Comparison of ENCODE assay signal across 31 cellular contexts in the genomic region with DNA sequence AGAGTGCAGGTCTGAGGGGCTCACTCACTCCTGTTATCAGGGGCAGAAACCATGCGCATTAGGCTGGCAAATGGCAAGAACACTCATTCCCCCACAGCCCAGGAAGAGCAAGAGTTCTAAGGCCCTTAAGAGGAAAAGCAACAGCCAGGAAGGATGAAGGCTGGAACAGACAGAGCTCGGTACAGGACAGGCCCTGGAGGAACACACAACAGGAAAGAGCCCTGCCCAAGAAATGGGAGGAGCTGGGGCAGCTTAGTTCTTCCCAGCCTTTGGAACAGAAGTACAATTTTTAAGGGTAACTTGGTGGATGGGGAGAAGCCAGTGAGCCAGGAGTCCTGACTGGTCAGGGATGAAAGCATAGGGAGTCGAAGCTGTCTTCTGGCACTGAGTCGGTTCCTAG. TPM values are rescaled to one million over a fixed set of nuclear protein-coding genes. Genes with fewer than 3 reads are reported as not detected.
DNase-seq lines count a peak whose midpoint lies in the region; ATAC-seq, FAIRE-seq and TF ChIP-seq lines count a peak whose summit lies in the region.
"Had no signal": no experiment of that assay in that cellular context is flagged by ENCODE, and none has a peak within 500 bp of the region (broad histone marks: within the 10 kb centered on the region; RNA-seq: fewer than 3 reads in every experiment).

No MANE protein-coding gene starts in this region.

- no peak overlapping the region; the same call in 1 of the 2 replicates for H2AFZ ChIP-seq in OCI-LY7 (ENCODE audit: low read length)
- H2AFZ ChIP-seq in endothelial cell of umbilical vein (ENCODE audit: low read depth, low read length), result peak overlapping the region; percentile 41
- H2AFZ ChIP-seq: neural progenitor cell had no signal

- peak; percentile 52 for FAIRE-seq in endothelial cell of umbilical vein (lab: Jason Lieb, UNC)
- FAIRE-seq: D721Med, GM18507 had no signal

- no peaks in the 10 kb centered on the region for H3K9me2 ChIP-seq in OCI-LY7 (ENCODE audit: insufficient read depth, low read length)

- H3K36me3 ChIP-seq in OCI-LY7 (ENCODE audit: insufficient read depth, low read length) (no peaks in the 10 kb centered on the region), endothelial cell of umbilical vein (ENCODE audit: control insufficient read depth in 2 of 2, extremely low read depth in 1 of 2, insufficient read depth in 2 of 2, low read length in 2 of 2) (no peaks in the 10 kb centered on the region), esophagus muscularis mucosa (no peaks in the 10 kb centered on the region)
- H3K36me3 ChIP-seq: heart left ventricle, lower lobe of right lung, neural progenitor cell, right lobe of liver had no signal

- dilution Hi-C loops in endothelial cell of umbilical vein (cut with MboI; ENCODE audit: extremely low pct_ligation_motif_present, low sequenced_read_pairs), result no loop called here

- no peak overlapping the region for H3K9ac ChIP-seq in endothelial cell of umbilical vein (replicated peaks; ENCODE audit: extremely low read depth, insufficient read depth, low read length)
- H3K9ac ChIP-seq: neural progenitor cell had no signal

- BruUV-seq in OCI-LY7 (replicated peaks; lab: Mats Ljungman, UMichigan), result no TSS peak
- BruUV-seq in endothelial cell of umbilical vein (replicated peaks; lab: Mats Ljungman, UMichigan), result no TSS peak

- H3K4me2 ChIP-seq in OCI-LY7 (ENCODE audit: low read length) (no peak overlapping the region), endothelial cell of umbilical vein (ENCODE audit: insufficient read depth, low read length) (no peak overlapping the region)
- H3K4me2 ChIP-seq: neural progenitor cell had no signal

- intact Hi-C loops in OCI-LY7 (cut with micrococcal nuclease; ENCODE audit: unreplicated experiment) (no loop called here), endothelial cell of umbilical vein (cut with micrococcal nuclease) (no loop called here), esophagus muscularis mucosa (cut with DNase I) (no loop called here)

- H3K4me3 Mint-ChIP-seq in stimulated activated naive CD8-positive, alpha-beta T cell treated with anti-CD3 and anti-CD28 coated beads, Interleukin-15, amount 100 ng/mL, for 72 hours, result no peak overlapping the region
- H3K4me3 Mint-ChIP-seq: stimulated activated effector memory CD8-positive, alpha-beta T cell treated with anti-CD3 and anti-CD28 coated beads, Interleukin-12 subunit alpha, Interleukin-12 subunit beta, amount 100 ng/mL, for 72 hours had no signal

- H3K9me1 ChIP-seq in endothelial cell of umbilical vein (replicated peaks; ENCODE audit: control insufficient read depth, extremely low read depth, insufficient read depth, low read length), result no peaks in the 10 kb centered on the region

- H3K9me3 ChIP-seq in OCI-LY7 (ENCODE audit: low read length) (no peaks in the 10 kb centered on the region), endothelial cell of umbilical vein (replicated peaks; ENCODE audit: control insufficient read depth, insufficient read depth, low read length) (no peaks in the 10 kb centered on the region), esophagus muscularis mucosa (no peaks in the 10 kb centered on the region)
- H3K9me3 ChIP-seq: heart left ventricle, lower lobe of right lung, right lobe of liver had no signal

- no peak for DNase-seq in stimulated activated naive CD8-positive, alpha-beta T cell treated with anti-CD3 and anti-CD28 coated beads, Interleukin-15, amount 100 ng/mL, for 72 hours
- no peak for DNase-seq in stimulated activated naive CD8-positive, alpha-beta T cell treated with anti-CD3 and anti-CD28 coated beads, Interleukin-15, Interleukin-2, amounts not matched to agents 100 U/mL and 50 U/mL, for 24 hours
- DNase-seq in OCI-LY7 (ENCODE audit: low spot score), result no peak
- DNase-seq in endothelial cell of umbilical vein (ENCODE audit: low read depth, low spot score), result no peak
- no peak for DNase-seq in middle frontal gyrus (ENCODE audit: extremely low spot score, low spot score)
- no peak for DNase-seq in esophagus muscularis mucosa (ENCODE audit: extremely low spot score)
- DNase-seq: activated CD4-positive, CD25-positive, alpha-beta regulatory T cell; activated CD8-positive, alpha-beta memory T cell treated with anti-CD3 and anti-CD28 coated beads for 24 hours; activated naive CD4-positive, alpha-beta T cell; amniotic stem cell; erythroblast; foreskin fibroblast; HCEC 1CT; heart left ventricle; KG1; kidney glomerular epithelial cell; lower lobe of right lung; NCI-H1417 treated with DMSO at 0.1 percent for 48 hours; NCI-H446 treated with DMSO at 0.1 percent for 48 hours; posterior cingulate gyrus; right lobe of liver; stimulated activated CD4-positive, alpha-beta T cell treated with anti-CD3 and anti-CD28 coated beads, Interleukin-12 subunit alpha, Interleukin-12 subunit beta, amount 100 ng/mL, for 4 hours; stimulated activated CD4-positive, alpha-beta T cell treated with anti-CD3 and anti-CD28 coated beads, Interleukin-4, amount 100 ng/mL, for 24 hours had no signal

- WGBS in esophagus muscularis mucosa, result 82% methylated on average over 4 of the region's 4 CpGs

- CTCF ChIA-PET in OCI-LY7 (lab: Charles Lee; ENCODE audit: unreplicated experiment) (no interaction called here), endothelial cell of umbilical vein (lab: Charles Lee) (interaction anchor here (0.9 to 1.1 kb wide), 2 partner anchors 10 to 14 kb away, joined by 3 to 4 read pairs; a partner anchor contains a TSS)

- H3K27me3 Mint-ChIP-seq in stimulated activated naive CD8-positive, alpha-beta T cell treated with anti-CD3 and anti-CD28 coated beads, Interleukin-15, amount 100 ng/mL, for 72 hours, result no peaks in the 10 kb centered on the region

- POLR2A ChIA-PET in OCI-LY7 (lab: Charles Lee) (interaction anchor here (0.9 to 3.6 kb wide), 4 partner anchors 9 to 16 kb away, joined by 3 to 29 read pairs (median 4); a partner anchor contains a TSS), endothelial cell of umbilical vein (lab: Charles Lee) (no interaction called here)

- H3K79me2 ChIP-seq in OCI-LY7 (ENCODE audit: insufficient read depth, low read depth, low read length) (no peaks in the 10 kb centered on the region), endothelial cell of umbilical vein (ENCODE audit: control insufficient read depth, insufficient read depth, low read length) (no peaks in the 10 kb centered on the region)

- TF ChIP-seq CTCF in OCI-LY7 (conservative IDR thresholded peaks at IDR 0.05; ENCODE audit: low read length) (no peak), endothelial cell of umbilical vein (IDR thresholded peaks at IDR 0.05; ENCODE audit: extremely low read depth in 1 of 2, insufficient read depth in 1 of 2, low read depth in 1 of 2, low read length in 2 of 2) (no peak), esophagus muscularis mucosa (IDR thresholded peaks at IDR 0.05) (no peak)

- H3K27me3 ChIP-seq in endothelial cell of umbilical vein (ENCODE audit: control insufficient read depth in 2 of 2, insufficient read depth in 2 of 2, low read length in 2 of 2) (no peaks in the 10 kb centered on the region), esophagus muscularis mucosa (peaks cover 0 to 34% (median 0%) of the 10 kb centered on the region in 4 donors)
- H3K27me3 ChIP-seq: neural progenitor cell, right lobe of liver had no signal

- H3K4me3 ChIP-seq in OCI-LY7 (ENCODE audit: low read depth, low read length, poor library complexity, severe bottlenecking), result no peak overlapping the region
- H3K4me3 ChIP-seq in endothelial cell of umbilical vein (replicated peaks in 1 of 3; ENCODE audit: insufficient read depth in 1 of 3, low read depth in 1 of 3, low read length in 3 of 3), result no peak overlapping the region
- no peak overlapping the region for H3K4me3 ChIP-seq in esophagus muscularis mucosa
- H3K4me3 ChIP-seq: heart left ventricle, lower lobe of right lung, neural progenitor cell, right lobe of liver had no signal

- H3K4me1 Mint-ChIP-seq in stimulated activated naive CD8-positive, alpha-beta T cell treated with anti-CD3 and anti-CD28 coated beads, Interleukin-15, amount 100 ng/mL, for 72 hours, result peaks cover 4% of the 10 kb centered on the region
- H3K4me1 Mint-ChIP-seq: stimulated activated effector memory CD8-positive, alpha-beta T cell treated with anti-CD3 and anti-CD28 coated beads, Interleukin-12 subunit alpha, Interleukin-12 subunit beta, amount 100 ng/mL, for 72 hours had no signal

- peak overlapping the region; percentile 23 to 89 for H3K27ac Mint-ChIP-seq in stimulated activated naive CD8-positive, alpha-beta T cell treated with anti-CD3 and anti-CD28 coated beads, Interleukin-15, amount 100 ng/mL, for 72 hours
- H3K27ac Mint-ChIP-seq: neural progenitor cell; stimulated activated effector memory CD8-positive, alpha-beta T cell treated with anti-CD3 and anti-CD28 coated beads, Interleukin-12 subunit alpha, Interleukin-12 subunit beta, amount 100 ng/mL, for 72 hours had no signal

- no peaks in the 10 kb centered on the region for H3K9me3 Mint-ChIP-seq in stimulated activated naive CD8-positive, alpha-beta T cell treated with anti-CD3 and anti-CD28 coated beads, Interleukin-15, amount 100 ng/mL, for 72 hours
- H3K9me3 Mint-ChIP-seq: stimulated activated effector memory CD8-positive, alpha-beta T cell treated with anti-CD3 and anti-CD28 coated beads, Interleukin-12 subunit alpha, Interleukin-12 subunit beta, amount 100 ng/mL, for 72 hours had no signal

- H3K4me1 ChIP-seq in OCI-LY7 (ENCODE audit: insufficient read depth, low read length, poor library complexity, severe bottlenecking) (peaks cover 6% of the 10 kb centered on the region), endothelial cell of umbilical vein (ENCODE audit: control insufficient read depth, extremely low read depth, insufficient read depth, low read length) (no peaks in the 10 kb centered on the region), esophagus muscularis mucosa (no peaks in the 10 kb centered on the region)
- H3K4me1 ChIP-seq: heart left ventricle, lower lobe of right lung, neural progenitor cell, right lobe of liver had no signal

- ATAC-seq in stimulated activated naive CD8-positive, alpha-beta T cell treated with anti-CD3 and anti-CD28 coated beads, Interleukin-15, amount 100 ng/mL, for 72 hours, result no peak
- no peak for ATAC-seq in stimulated activated naive CD8-positive, alpha-beta T cell treated with anti-CD3 and anti-CD28 coated beads, Interleukin-15, Interleukin-2, amounts not matched to agents 100 U/mL and 50 U/mL, for 24 hours
- no peak for ATAC-seq in HG03521 (IDR thresholded peaks at IDR 0.05; ENCODE audit: unreplicated experiment)
- ATAC-seq: heart left ventricle; lower lobe of right lung; stimulated activated effector memory CD8-positive, alpha-beta T cell treated with anti-CD3 and anti-CD28 coated beads, Interleukin-12 subunit alpha, Interleukin-12 subunit beta, amount 100 ng/mL, for 72 hours had no signal

- no peaks in the 10 kb centered on the region for H4K20me1 ChIP-seq in OCI-LY7 (ENCODE audit: insufficient read depth, low read length)
- H4K20me1 ChIP-seq in endothelial cell of umbilical vein (replicated peaks; ENCODE audit: control insufficient read depth, extremely low read depth, insufficient read depth, low read length), result no peaks in the 10 kb centered on the region

- H3K27ac ChIP-seq in OCI-LY7 (ENCODE audit: low read depth, low read length, poor library complexity, severe bottlenecking) (peak overlapping the region; percentile 22), endothelial cell of umbilical vein (ENCODE audit: insufficient read depth, low read depth, low read length) (no peak overlapping the region), esophagus muscularis mucosa (replicated peaks in 1 of 4) (no peak overlapping the region)
- H3K27ac ChIP-seq: heart left ventricle, lower lobe of right lung, neural progenitor cell, right lobe of liver had no signal

- TF ChIP-seq POLR2A in endothelial cell of umbilical vein (IDR thresholded peaks at IDR 0.05; ENCODE audit: low read depth, low read length), result no peak
- no peak for TF ChIP-seq POLR2A in esophagus muscularis mucosa (IDR thresholded peaks at IDR 0.05; ENCODE audit: low read depth)

- no peak for TF ChIP-seq EP300 in esophagus muscularis mucosa (IDR thresholded peaks at IDR 0.05)

RNA-seq across cellular contexts. Expression of a gene that starts 32.4 kb away (rescaled TPM):
- not detected in 2 replicates for total RNA-seq in OCI-LY7 (2014; rRNA removed; shearing (Covaris generic))
- not detected in 2 replicates for total RNA-seq in OCI-LY7 (2022)
- not detected in 2 replicates for total RNA-seq in endothelial cell of umbilical vein
- polyA plus RNA-seq in endothelial cell of umbilical vein, result not detected in 2 replicates
- not detected in 2 replicates for polyA plus RNA-seq in endothelial cell of umbilical vein (2011; cell fraction: cytosol; rRNA removed)
- polyA plus RNA-seq in endothelial cell of umbilical vein (2011; cell fraction: nucleus; rRNA removed), result not detected in 2 replicates
- polyA plus RNA-seq in endothelial cell of umbilical vein (2012), result not detected in 2 replicates
- polyA minus RNA-seq in endothelial cell of umbilical vein, result not detected in 2 replicates
- not detected for polyA minus RNA-seq in endothelial cell of umbilical vein (2011; cell fraction: cytosol; rRNA and poly(A)+ RNA removed)
- not detected in 2 replicates for polyA minus RNA-seq in endothelial cell of umbilical vein (2011; cell fraction: nucleus; rRNA and poly(A)+ RNA removed)
- total RNA-seq in esophagus muscularis mucosa, result not detected
- total RNA-seq: Daoy, heart left ventricle, HT1080, lower lobe of right lung, right lobe of liver, ureter had no signal
- polyA plus RNA-seq: heart left ventricle had no signal
